In the genomic region with DNA sequence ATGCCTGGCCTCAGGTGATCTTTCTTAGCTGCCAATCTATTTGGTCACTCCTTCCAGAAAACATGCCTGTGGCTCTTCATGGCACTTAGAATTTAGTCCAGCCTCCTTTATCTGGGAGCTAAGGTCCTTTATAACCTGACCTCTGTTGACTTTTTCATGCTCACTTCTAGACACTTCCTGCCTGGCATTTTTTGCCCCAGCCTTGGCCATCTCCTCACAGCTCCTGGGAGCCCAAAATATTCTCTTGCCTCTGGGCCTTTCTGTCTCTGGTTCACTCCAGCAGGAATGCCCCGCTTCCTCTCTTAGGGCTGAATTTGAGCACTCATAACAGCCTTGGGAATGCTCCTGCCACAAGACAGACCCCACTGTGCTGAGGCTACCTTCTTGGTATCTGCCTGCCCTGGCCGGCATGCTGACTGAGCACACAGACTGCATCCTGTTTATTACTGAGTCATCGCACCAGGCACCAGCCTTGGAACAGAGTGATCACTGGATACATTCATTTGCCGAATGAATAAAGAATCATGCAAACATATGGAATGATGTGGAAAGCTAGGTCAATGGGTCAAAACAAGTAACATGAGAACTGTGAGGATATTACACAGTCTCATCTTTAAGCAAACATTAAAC, we compare ENCODE assay signal across 1 cellular context.
A peak's percentile ranks its signal among the peaks of the same experiment; 100 is the strongest.
TF ChIP-seq lines count a peak whose summit lies in the region.

No MANE protein-coding gene starts in this region.

TF ChIP-seq in IMR-90, 13 proteins besides CTCF, POLR2A, EP300 and RAD21:
- TF ChIP-seq RCOR1 (IDR thresholded peaks at IDR 0.05; ENCODE audit: insufficient replicate concordance, low read length): peak; percentile 96
- peak; percentile 99 for TF ChIP-seq FOS (IDR thresholded peaks at IDR 0.05; ENCODE audit: low read depth, low read length)
- peak; percentile 43; the same call in 1 of the 2 replicates for TF ChIP-seq MAZ (IDR thresholded peaks at IDR 0.05; ENCODE audit: borderline replicate concordance, low read depth, low read length)
- TF ChIP-seq, protein P1, sequence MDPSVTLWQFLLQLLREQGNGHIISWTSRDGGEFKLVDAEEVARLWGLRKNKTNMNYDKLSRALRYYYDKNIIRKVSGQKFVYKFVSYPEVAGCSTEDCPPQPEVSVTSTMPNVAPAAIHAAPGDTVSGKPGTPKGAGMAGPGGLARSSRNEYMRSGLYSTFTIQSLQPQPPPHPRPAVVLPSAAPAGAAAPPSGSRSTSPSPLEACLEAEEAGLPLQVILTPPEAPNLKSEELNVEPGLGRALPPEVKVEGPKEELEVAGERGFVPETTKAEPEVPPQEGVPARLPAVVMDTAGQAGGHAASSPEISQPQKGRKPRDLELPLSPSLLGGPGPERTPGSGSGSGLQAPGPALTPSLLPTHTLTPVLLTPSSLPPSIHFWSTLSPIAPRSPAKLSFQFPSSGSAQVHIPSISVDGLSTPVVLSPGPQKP (IDR thresholded peaks at IDR 0.05; ENCODE audit: borderline replicate concordance, low read depth, low read length): no peak
- peak; percentile 83 for TF ChIP-seq NFE2L2 (IDR thresholded peaks at IDR 0.05; ENCODE audit: low read depth, low read length)
- peak; percentile 79 for TF ChIP-seq BHLHE40 (IDR thresholded peaks at IDR 0.05; ENCODE audit: low read depth, low read length)
- TF ChIP-seq CEBPB (IDR thresholded peaks at IDR 0.05; ENCODE audit: low read depth, low read length): peak; percentile 85
- TF ChIP-seq MAFK (IDR thresholded peaks at IDR 0.05; ENCODE audit: low read depth, low read length): peak; percentile 91
- TF ChIP-seq SMC3 (IDR thresholded peaks at IDR 0.05; ENCODE audit: low read depth, low read length): no peak
- TF ChIP-seq, protein P2, sequence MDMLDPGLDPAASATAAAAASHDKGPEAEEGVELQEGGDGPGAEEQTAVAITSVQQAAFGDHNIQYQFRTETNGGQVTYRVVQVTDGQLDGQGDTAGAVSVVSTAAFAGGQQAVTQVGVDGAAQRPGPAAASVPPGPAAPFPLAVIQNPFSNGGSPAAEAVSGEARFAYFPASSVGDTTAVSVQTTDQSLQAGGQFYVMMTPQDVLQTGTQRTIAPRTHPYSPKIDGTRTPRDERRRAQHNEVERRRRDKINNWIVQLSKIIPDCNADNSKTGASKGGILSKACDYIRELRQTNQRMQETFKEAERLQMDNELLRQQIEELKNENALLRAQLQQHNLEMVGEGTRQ (IDR thresholded peaks at IDR 0.05; ENCODE audit: low read depth, low read length): no peak
- peak; percentile 35; the same call in 1 of the 2 replicates for TF ChIP-seq MXI1 (IDR thresholded peaks at IDR 0.05; ENCODE audit: borderline replicate concordance, low read depth, low read length)
- TF ChIP-seq RFX5 (IDR thresholded peaks at IDR 0.05; ENCODE audit: low read depth, low read length): no peak
- no peak for TF ChIP-seq CHD1 (IDR thresholded peaks at IDR 0.05; ENCODE audit: low read depth, low read length)
TF ChIP-seq in IMR-90: peak in this region for 8.
